In the genomic region with DNA sequence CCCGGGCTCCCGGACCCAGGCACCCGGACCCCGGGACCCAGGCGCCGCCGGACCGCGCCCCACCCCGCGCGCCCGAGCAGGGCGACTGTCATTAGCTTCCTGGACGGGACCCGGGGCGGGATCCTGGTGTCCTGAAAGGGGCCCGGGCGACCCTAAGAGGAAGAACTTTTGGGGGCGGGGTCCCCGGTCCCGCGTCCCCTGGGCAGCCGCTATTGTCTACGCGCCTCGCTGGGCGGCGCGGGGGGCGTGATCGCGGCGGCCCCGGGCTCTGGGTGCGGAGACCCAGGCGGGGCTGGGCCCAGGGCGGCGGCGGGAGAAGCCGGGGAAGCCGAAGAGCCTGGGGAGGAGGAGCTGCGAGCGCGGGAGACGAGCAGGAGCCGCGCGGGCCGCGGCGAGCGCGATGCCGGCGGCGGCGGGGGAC, we compare ENCODE assay signal across 9 cellular contexts. TPM values are rescaled to one million over a fixed set of nuclear protein-coding genes. Genes with fewer than 3 reads are reported as not detected.
DNase-seq lines count a peak whose midpoint lies in the region; ATAC-seq, FAIRE-seq and TF ChIP-seq lines count a peak whose summit lies in the region.
"Had no signal": no experiment of that assay in that cellular context is flagged by ENCODE, and none has a peak within 500 bp of the region (broad histone marks: within the 10 kb centered on the region; RNA-seq: fewer than 3 reads in every experiment).

No MANE protein-coding gene starts in this region.

- DNase-seq in activated naive CD8-positive, alpha-beta T cell treated with anti-CD3 and anti-CD28 coated beads for 36 hours: no peak
- DNase-seq in activated naive CD8-positive, alpha-beta T cell treated with anti-CD3 and anti-CD28 coated beads, Interleukin-2, amount 50 U/mL, for 24 hours: no peak
- DNase-seq in astrocyte (ENCODE audit: low read depth): no peak
- peak in 1 of 3 donors; percentile 24 for DNase-seq in right lobe of liver
- DNase-seq in urothelium cell line (ENCODE audit: low spot score): peak; percentile 71
- DNase-seq in stimulated activated CD4-positive, alpha-beta T cell treated with anti-CD3 and anti-CD28 coated beads, Interleukin-1b, Interleukin-23, amount 100 ng/mL, for 48 hours: no peak

- H3K27ac Mint-ChIP-seq in activated naive CD8-positive, alpha-beta T cell treated with anti-CD3 and anti-CD28 coated beads for 36 hours: no peak overlapping the region
- no peak overlapping the region for H3K27ac Mint-ChIP-seq in activated naive CD8-positive, alpha-beta T cell treated with anti-CD3 and anti-CD28 coated beads, Interleukin-2, amount 50 U/mL, for 24 hours
- no peak overlapping the region for H3K27ac Mint-ChIP-seq in astrocyte (ENCODE audit: unreplicated experiment)

- WGBS in right lobe of liver (ENCODE audit: insufficient coverage, low coverage, low lambda C conversion rate, missing lambda C conversion rate): no CpG with 5 or more reads among the region's 58 CpGs

- intact Hi-C loops in right lobe of liver (cut with DNase I): no loop called here

- H3K4me3 Mint-ChIP-seq in activated naive CD8-positive, alpha-beta T cell treated with anti-CD3 and anti-CD28 coated beads for 36 hours: peak overlapping the region; percentile 48
- no peak overlapping the region for H3K4me3 Mint-ChIP-seq in activated naive CD8-positive, alpha-beta T cell treated with anti-CD3 and anti-CD28 coated beads, Interleukin-2, amount 50 U/mL, for 24 hours
- H3K4me3 Mint-ChIP-seq in astrocyte (ENCODE audit: unreplicated experiment): no peak overlapping the region

- FAIRE-seq in astrocyte (lab: Jason Lieb, UNC) (no peak), urothelium cell line (lab: Jason Lieb, UNC) (peak; percentile 65)

- H4K20me1 ChIP-seq in astrocyte (ENCODE audit: insufficient read depth, low read length): no peaks in the 10 kb centered on the region

- H3K9ac ChIP-seq in astrocyte (ENCODE audit: low read length): no peak overlapping the region

- H3K4me3 ChIP-seq in astrocyte (ENCODE audit: insufficient read depth, low read depth, low read length) (peak overlapping the region; percentile 51), right lobe of liver (peak overlapping the region; percentile 41 to 55 (median 49))

- H3K4me1 Mint-ChIP-seq in activated naive CD8-positive, alpha-beta T cell treated with anti-CD3 and anti-CD28 coated beads for 36 hours: peaks cover 6% of the 10 kb centered on the region
- H3K4me1 Mint-ChIP-seq in activated naive CD8-positive, alpha-beta T cell treated with anti-CD3 and anti-CD28 coated beads, Interleukin-2, amount 50 U/mL, for 24 hours: peaks cover 8% of the 10 kb centered on the region
- no peaks in the 10 kb centered on the region for H3K4me1 Mint-ChIP-seq in astrocyte (ENCODE audit: low read depth, unreplicated experiment)

- peak overlapping the region; percentile 85 for H3K4me2 ChIP-seq in astrocyte (ENCODE audit: low read length)

- H3K9me3 ChIP-seq in astrocyte (ENCODE audit: insufficient read depth, low read depth, low read length) (no peaks in the 10 kb centered on the region), right lobe of liver (no peaks in the 10 kb centered on the region)

- no peak for ATAC-seq in activated naive CD8-positive, alpha-beta T cell treated with anti-CD3 and anti-CD28 coated beads, Interleukin-2, amount 50 U/mL, for 24 hours
- peak; percentile 6 to 46 (median 11) for ATAC-seq in right lobe of liver
- ATAC-seq in HG03342 (IDR thresholded peaks at IDR 0.05; ENCODE audit: unreplicated experiment): no peak
- no peak for ATAC-seq in HG03159 (IDR thresholded peaks at IDR 0.05; ENCODE audit: unreplicated experiment)

- no peak overlapping the region for H2AFZ ChIP-seq in astrocyte (ENCODE audit: low read depth, low read length)

- TF ChIP-seq CTCF in astrocyte (IDR thresholded peaks at IDR 0.05; ENCODE audit: insufficient read depth, low read depth, low read length): no peak
- TF ChIP-seq CTCF in right lobe of liver (IDR thresholded peaks at IDR 0.05): no peak

- H3K27ac ChIP-seq in astrocyte (ENCODE audit: low read depth, low read length) (no peak overlapping the region), right lobe of liver (no peak overlapping the region)

- peaks cover 50% of the 10 kb centered on the region for H3K27me3 ChIP-seq in astrocyte (ENCODE audit: insufficient read depth, low read length)
- no peaks in the 10 kb centered on the region for H3K27me3 ChIP-seq in right lobe of liver

- peaks cover 56% of the 10 kb centered on the region for H3K27me3 Mint-ChIP-seq in activated naive CD8-positive, alpha-beta T cell treated with anti-CD3 and anti-CD28 coated beads for 36 hours
- H3K27me3 Mint-ChIP-seq in activated naive CD8-positive, alpha-beta T cell treated with anti-CD3 and anti-CD28 coated beads, Interleukin-2, amount 50 U/mL, for 24 hours: peaks cover 55% of the 10 kb centered on the region
- H3K27me3 Mint-ChIP-seq in astrocyte (ENCODE audit: low read depth, unreplicated experiment): peaks cover 26% of the 10 kb centered on the region

- no peaks in the 10 kb centered on the region for H3K79me2 ChIP-seq in astrocyte (ENCODE audit: insufficient read depth, low read length)

- H3K36me3 ChIP-seq in astrocyte (ENCODE audit: insufficient read depth, low read length) (no peaks in the 10 kb centered on the region), right lobe of liver (no peaks in the 10 kb centered on the region)

- no peak for TF ChIP-seq POLR2A in right lobe of liver (IDR thresholded peaks at IDR 0.05)

- no peaks in the 10 kb centered on the region for H3K9me3 Mint-ChIP-seq in activated naive CD8-positive, alpha-beta T cell treated with anti-CD3 and anti-CD28 coated beads for 36 hours
- H3K9me3 Mint-ChIP-seq in activated naive CD8-positive, alpha-beta T cell treated with anti-CD3 and anti-CD28 coated beads, Interleukin-2, amount 50 U/mL, for 24 hours: no peaks in the 10 kb centered on the region
- H3K9me3 Mint-ChIP-seq in astrocyte (ENCODE audit: unreplicated experiment): no peaks in the 10 kb centered on the region

- H3K4me1 ChIP-seq in astrocyte (ENCODE audit: insufficient read depth, low read length): no peaks in the 10 kb centered on the region
- H3K4me1 ChIP-seq in right lobe of liver: peaks cover 0 to 11% (median 0%) of the 10 kb centered on the region in 4 donors

- no peaks in the 10 kb centered on the region for H3K36me3 Mint-ChIP-seq in activated naive CD8-positive, alpha-beta T cell treated with anti-CD3 and anti-CD28 coated beads for 36 hours
- H3K36me3 Mint-ChIP-seq in activated naive CD8-positive, alpha-beta T cell treated with anti-CD3 and anti-CD28 coated beads, Interleukin-2, amount 50 U/mL, for 24 hours (ENCODE audit: low read depth): no peaks in the 10 kb centered on the region
- H3K36me3 Mint-ChIP-seq in astrocyte (ENCODE audit: low read depth, unreplicated experiment): no peaks in the 10 kb centered on the region

RNA-seq across cellular contexts. Expression of gene HUNK, which starts 0.5 kb away (rescaled TPM):
- under 1 TPM; 0.42 to 0.54 TPM for total RNA-seq in activated naive CD8-positive, alpha-beta T cell treated with anti-CD3 and anti-CD28 coated beads for 36 hours
- 0.34 and 0.77 TPM in 2 replicates for total RNA-seq in astrocyte
- total RNA-seq in right lobe of liver: under 1 TPM; 0.12 to 0.64 (median 0.32) TPM
- total RNA-seq: pulmonary artery endothelial cell had no signal

Comparison
In these comparisons a context has a peak if more than half of its experiments do, and no peak if none do; other contexts are left out.
1. ATAC-seq: peak in right lobe of liver (4 of 4); none in activated naive CD8-positive, alpha-beta T cell treated with anti-CD3 and anti-CD28 coated beads, Interleukin-2, amount 50 U/mL, for 24 hours (single experiment), HG03342 (single experiment) and HG03159 (single experiment).